In genomic region chr22:39408173-39408572, GRCh38 we compare ENCODE assay signal across 23 cellular contexts. TPM values are rescaled to one million over a fixed set of nuclear protein-coding genes. Genes with fewer than 3 reads are reported as not detected.
DNase-seq lines count a peak whose midpoint lies in the region; ATAC-seq and TF ChIP-seq lines count a peak whose summit lies in the region.
"Had no signal": no experiment of that assay in that cellular context is flagged by ENCODE, and none has a peak within 500 bp of the region (broad histone marks: within the 10 kb centered on the region; RNA-seq: fewer than 3 reads in every experiment).

No MANE protein-coding gene starts in this region.

- no peak overlapping the region for H3K4me2 ChIP-seq in GM23248 (ENCODE audit: unreplicated experiment)

- CTCF ChIA-PET in WTC11 (lab: Charles Lee) = no interaction called here

- H3K4me1 ChIP-seq in GM23248 (ENCODE audit: insufficient read depth) = peaks cover 16% of the 10 kb centered on the region
- H3K4me1 ChIP-seq: HAP-1 had no signal

- H3K79me2 ChIP-seq in GM23248 (ENCODE audit: insufficient read depth) = peaks cover 56% of the 10 kb centered on the region

- 54 to 59% methylated on average over 11 of the region's 11 CpGs for WGBS in GM23248 (ENCODE audit: low coverage in 1 of 2, low lambda C conversion rate in 2 of 2, missing lambda C conversion rate in 2 of 2), 2 experiments

- no peaks in the 10 kb centered on the region for H3K9me2 ChIP-seq in GM23248 (ENCODE audit: insufficient read depth)

- H3K27me3 ChIP-seq in GM23248 (replicated peaks; ENCODE audit: insufficient read depth) = no peaks in the 10 kb centered on the region

- H3K27ac ChIP-seq in GM23248 (no peak overlapping the region), epithelial cell of prostate (peak overlapping the region; percentile 21)

- H2AFZ ChIP-seq in GM23248 = no peak overlapping the region

- peaks cover 22% of the 10 kb centered on the region for H3F3A ChIP-seq in GM23248 (ENCODE audit: insufficient read depth)

- H3K4me3 ChIP-seq in AG10803 (ENCODE audit: low read length) (no peak overlapping the region), GM23248 (no peak overlapping the region)
- H3K4me3 ChIP-seq: HAP-1 had no signal

- no peak for TF ChIP-seq CTCF in AG10803 (conservative IDR thresholded peaks at IDR 0.05; ENCODE audit: low read length)
- no peak for TF ChIP-seq CTCF in progenitor cell of endocrine pancreas (IDR thresholded peaks at IDR 0.05; ENCODE audit: unreplicated experiment)
- no peak for TF ChIP-seq CTCF in WTC11 (IDR thresholded peaks at IDR 0.05)

- H3K4me1 Mint-ChIP-seq in progenitor cell of endocrine pancreas (ENCODE audit: low read depth) (peaks cover 5% of the 10 kb centered on the region), WTC11 (no peaks in the 10 kb centered on the region)

- ATAC-seq in WTC11 = no peak
- ATAC-seq: Right ventricle myocardium inferior had no signal

- no peak overlapping the region for H3K4me3 Mint-ChIP-seq in progenitor cell of endocrine pancreas (ENCODE audit: low read depth)
- no peak overlapping the region for H3K4me3 Mint-ChIP-seq in WTC11
- H3K4me3 Mint-ChIP-seq: activated naive CD4-positive, alpha-beta T cell treated with anti-CD3 and anti-CD28 coated beads, Interleukin-2, amount 50 U/mL, for 24 hours had no signal

- H3K9ac ChIP-seq in GM23248 = no peak overlapping the region

- no peaks in the 10 kb centered on the region for H4K20me1 ChIP-seq in GM23248 (ENCODE audit: insufficient read depth)

- no peaks in the 10 kb centered on the region for H3K9me3 ChIP-seq in GM23248 (ENCODE audit: low read depth)
- H3K9me3 ChIP-seq: HAP-1 had no signal

- H3K9me3 Mint-ChIP-seq in progenitor cell of endocrine pancreas (ENCODE audit: low read depth) (no peaks in the 10 kb centered on the region), WTC11 (no peaks in the 10 kb centered on the region)
- H3K9me3 Mint-ChIP-seq: activated naive CD4-positive, alpha-beta T cell treated with anti-CD3 and anti-CD28 coated beads, Interleukin-2, amount 50 U/mL, for 24 hours had no signal

- no peaks in the 10 kb centered on the region for H3K27me3 Mint-ChIP-seq in progenitor cell of endocrine pancreas
- no peaks in the 10 kb centered on the region for H3K27me3 Mint-ChIP-seq in WTC11 (ENCODE audit: low read depth)
- H3K27me3 Mint-ChIP-seq: activated naive CD4-positive, alpha-beta T cell treated with anti-CD3 and anti-CD28 coated beads, Interleukin-2, amount 50 U/mL, for 24 hours had no signal

- no peaks in the 10 kb centered on the region for H3K36me3 ChIP-seq in GM23248 (ENCODE audit: low read depth)

- H3K27ac Mint-ChIP-seq in progenitor cell of endocrine pancreas (peak overlapping the region; percentile 29), WTC11 (no peak overlapping the region)
- H3K27ac Mint-ChIP-seq: activated naive CD4-positive, alpha-beta T cell treated with anti-CD3 and anti-CD28 coated beads, Interleukin-2, amount 50 U/mL, for 24 hours had no signal

- in situ Hi-C loops in GM23248 (cut with MboI) = no loop called here

- DNase-seq in AG10803 (ENCODE audit: low read depth) (peak; percentile 73), GM23248 (peak; percentile 57), epithelial cell of prostate (ENCODE audit: low read depth, low spot score) (peak; percentile 39), progenitor cell of endocrine pancreas (ENCODE audit: low spot score, unreplicated experiment) (no peak), NCI-H2227 (lab: John Stamatoyannopoulos, UW; ENCODE audit: unreplicated experiment) (no peak), middle frontal gyrus (ENCODE audit: extremely low spot score, low spot score) (no peak), putamen (ENCODE audit: low spot score) (no peak), WTC11 (ENCODE audit: low spot score) (no peak)
- DNase-seq: activated CD4-positive, alpha-beta T cell treated with anti-CD3 and anti-CD28 coated beads, Interleukin-2, amount 50 U/mL, for 48 hours; activated CD4-positive, CD25-positive, alpha-beta regulatory T cell; activated CD8-positive, alpha-beta memory T cell treated with anti-CD3 and anti-CD28 coated beads, Interleukin-2, amount 50 U/mL, for 4 hours; DND-41; Karpas-422; NCI-H1092 treated with DMSO at 0.1 percent for 48 hours; NCI-H2029; NCI-H345; NCI-H82; OCI-M1; T-helper 9 cell had no signal

- peaks cover 2% of the 10 kb centered on the region for H3K36me3 Mint-ChIP-seq in progenitor cell of endocrine pancreas (ENCODE audit: insufficient read depth)
- H3K36me3 Mint-ChIP-seq in WTC11 = peaks cover 8% of the 10 kb centered on the region

- POLR2A ChIA-PET in WTC11 (lab: Charles Lee) = no interaction called here

TF ChIP-seq in WTC11, 78 proteins besides CTCF, POLR2A, EP300 and RAD21:
- TF ChIP-seq GRHL2 (CRISPR knock-in tag; IDR thresholded peaks at IDR 0.05; ENCODE audit: insufficient replicate concordance, severe bottlenecking) = no peak
- no peak for TF ChIP-seq ELF4 (CRISPR knock-in tag; IDR thresholded peaks at IDR 0.05; ENCODE audit: low read depth)
- TF ChIP-seq ZNF416 (CRISPR knock-in tag; IDR thresholded peaks at IDR 0.05) = no peak
- TF ChIP-seq ZBTB21 (CRISPR knock-in tag; IDR thresholded peaks at IDR 0.05; ENCODE audit: borderline replicate concordance) = no peak
- TF ChIP-seq, protein P1, sequence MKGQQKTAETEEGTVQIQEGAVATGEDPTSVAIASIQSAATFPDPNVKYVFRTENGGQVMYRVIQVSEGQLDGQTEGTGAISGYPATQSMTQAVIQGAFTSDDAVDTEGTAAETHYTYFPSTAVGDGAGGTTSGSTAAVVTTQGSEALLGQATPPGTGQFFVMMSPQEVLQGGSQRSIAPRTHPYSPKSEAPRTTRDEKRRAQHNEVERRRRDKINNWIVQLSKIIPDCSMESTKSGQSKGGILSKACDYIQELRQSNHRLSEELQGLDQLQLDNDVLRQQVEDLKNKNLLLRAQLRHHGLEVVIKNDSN (CRISPR knock-in tag; IDR thresholded peaks at IDR 0.05) = no peak
- TF ChIP-seq ZNF121 (CRISPR knock-in tag; IDR thresholded peaks at IDR 0.05) = no peak
- TF ChIP-seq ZNF138 (CRISPR knock-in tag; conservative IDR thresholded peaks at IDR 0.05) = no peak
- no peak for TF ChIP-seq NFE2L1 (CRISPR knock-in tag; IDR thresholded peaks at IDR 0.05)
- no peak for TF ChIP-seq NFATC4 (CRISPR knock-in tag; IDR thresholded peaks at IDR 0.05)
- no peak for TF ChIP-seq ZNF232 (CRISPR knock-in tag; IDR thresholded peaks at IDR 0.05)
- TF ChIP-seq JAZF1 (CRISPR knock-in tag; IDR thresholded peaks at IDR 0.05) = no peak
- no peak for TF ChIP-seq RORB (CRISPR knock-in tag; IDR thresholded peaks at IDR 0.05)
- TF ChIP-seq, protein P2, sequence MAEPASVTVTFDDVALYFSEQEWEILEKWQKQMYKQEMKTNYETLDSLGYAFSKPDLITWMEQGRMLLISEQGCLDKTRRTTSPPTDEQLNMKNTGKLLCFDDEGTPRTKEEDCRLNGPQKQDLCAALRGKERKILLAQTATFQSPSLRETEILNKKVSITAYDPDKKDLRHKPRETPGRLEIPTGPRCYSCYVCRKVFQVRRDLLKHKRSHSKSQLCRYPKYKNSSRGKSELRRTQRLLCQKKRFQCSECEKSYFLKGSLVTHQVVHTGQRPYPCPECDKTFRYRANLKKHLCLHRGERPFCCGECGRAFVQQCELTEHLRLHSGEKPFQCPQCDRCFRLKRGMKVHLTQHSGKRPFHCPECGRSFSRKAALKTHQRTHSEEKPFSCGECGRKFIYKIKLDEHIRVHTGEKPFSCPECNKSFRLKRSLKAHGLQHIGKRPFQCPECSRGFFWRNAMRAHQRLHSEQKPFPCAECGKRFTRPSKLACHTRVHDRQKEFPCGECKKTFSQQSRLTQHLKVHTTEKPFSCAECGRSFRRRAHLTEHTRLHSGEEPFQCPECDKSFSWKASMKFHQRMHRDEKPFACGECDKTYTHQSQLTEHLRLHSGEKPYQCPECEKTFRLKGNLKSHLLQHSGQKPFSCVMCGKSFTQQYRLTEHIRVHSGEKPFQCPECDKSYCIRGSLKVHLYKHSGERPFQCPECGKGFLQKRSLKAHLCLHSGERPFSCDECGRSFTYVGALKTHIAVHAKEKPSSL (CRISPR knock-in tag; conservative IDR thresholded peaks at IDR 0.05) = no peak
- TF ChIP-seq PRRX2 (CRISPR knock-in tag; IDR thresholded peaks at IDR 0.05) = no peak
- no peak for TF ChIP-seq HMGA2 (CRISPR knock-in tag; IDR thresholded peaks at IDR 0.05)
- TF ChIP-seq TP53 (CRISPR knock-in tag; IDR thresholded peaks at IDR 0.05) = no peak

RNA-seq across cellular contexts. Expression of gene TAB1, which starts 8.6 kb away (rescaled TPM):
- 13.4 and 16.9 TPM in 2 replicates for total RNA-seq in GM23248 (2014; rRNA removed; shearing (Covaris generic))
- polyA plus RNA-seq in GM23248 (2016; fragmentation: Nextera tagmentation; extraction: Ambion mirVana) = 12.1 and 13.9 TPM in 2 replicates
- total RNA-seq in progenitor cell of endocrine pancreas (31.2 and 40.6 TPM in 2 replicates), WTC11 (2021) (36.8 to 38.3 TPM (median 38.0 TPM) in 3 replicates)

RNA-seq across cellular contexts. Expression of gene MGAT3, which starts 48.6 kb away (rescaled TPM):
- not detected in 2 replicates for total RNA-seq in GM23248 (2014; rRNA removed; shearing (Covaris generic))
- polyA plus RNA-seq in GM23248 (2016; fragmentation: Nextera tagmentation; extraction: Ambion mirVana) = not detected in 2 replicates
- total RNA-seq in progenitor cell of endocrine pancreas (28.8 and 32.7 TPM in 2 replicates), WTC11 (2021) (10.3 to 11.4 TPM (median 11.4 TPM) in 3 replicates)
- total RNA-seq: lung microvascular endothelial cell had no signal

RNA-seq across cellular contexts. Expression of gene SYNGR1, which starts 58.4 kb away (rescaled TPM):
- total RNA-seq in GM23248 (2014; rRNA removed; shearing (Covaris generic)) = 5.2 and 6.1 TPM in 2 replicates
- polyA plus RNA-seq in GM23248 (2016; fragmentation: Nextera tagmentation; extraction: Ambion mirVana) = 20.3 and 23.2 TPM in 2 replicates
- 36.8 and 38.0 TPM in 2 replicates for total RNA-seq in progenitor cell of endocrine pancreas
- total RNA-seq in WTC11 (2021) = 26.5 to 35.3 TPM (median 28.7 TPM) in 3 replicates

Comparison
In these comparisons a context has a peak if more than half of its experiments do, and no peak if none do; other contexts are left out.
1. DNase-seq: peak in AG10803 (single experiment), GM23248 (single experiment) and epithelial cell of prostate (single experiment); none in progenitor cell of endocrine pancreas (single experiment), NCI-H2227 (single experiment), middle frontal gyrus (single experiment), putamen (single experiment) and WTC11 (single experiment).
2. RNA of gene MGAT3, which starts 48.6 kb away (total RNA-seq): 28.8 to 32.7 TPM in progenitor cell of endocrine pancreas and 10.3 to 11.4 TPM in WTC11; not detected in GM23248; every median in the first group is over 10 times any median in the second.